21 cellular contexts compared by ENCODE assay signal in the genomic region with DNA sequence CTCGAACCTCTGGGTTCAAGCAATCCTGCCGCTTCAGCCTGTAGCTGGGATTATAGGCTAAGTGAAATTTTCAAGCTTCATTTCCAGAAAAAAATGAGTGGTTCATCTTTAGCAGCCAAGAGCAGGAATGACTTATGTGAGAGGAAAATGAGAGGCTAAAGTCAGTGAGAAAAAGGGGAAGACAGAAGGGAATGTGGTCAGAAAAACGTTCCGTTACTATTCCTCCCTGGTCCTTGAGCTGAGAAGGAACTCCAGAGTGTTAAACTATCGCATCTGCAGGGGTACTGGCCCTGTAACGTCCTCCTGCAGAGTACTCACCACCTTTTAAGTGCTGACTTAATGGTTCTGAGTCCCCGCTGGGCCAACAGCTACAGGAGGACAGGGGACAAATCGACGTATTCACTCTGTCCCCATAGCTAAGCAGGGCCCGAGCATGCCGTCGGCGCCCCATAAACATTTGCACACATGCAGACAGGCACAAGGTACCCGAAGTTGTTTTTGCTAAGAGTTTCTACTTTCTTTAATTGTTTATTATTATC.
"Had no signal": no experiment of that assay in that cellular context is flagged by ENCODE, and none has a peak within 500 bp of the region (broad histone marks: within the 10 kb centered on the region; RNA-seq: fewer than 3 reads in every experiment).

No MANE protein-coding gene starts in this region.

- H3K4me3 Mint-ChIP-seq: activated CD8-positive, alpha-beta T cell treated with anti-CD3 and anti-CD28 coated beads, Interleukin-2, amount 10 ng/mL, durations not matched to agents 7 days and 5 days; activated naive CD8-positive, alpha-beta T cell treated with anti-CD3 and anti-CD28 coated beads for 36 hours; activated T-helper 17 cell treated with anti-CD3 and anti-CD28 coated beads, Interleukin-2, amount 50 U/mL, for 72 hours; nephron; T-cell; T-helper 2 cell treated with Interferon-gamma antibody and Interleukin-4, amounts not matched to agents 5 μg/mL and 100 μg/mL, for 36 hours had no signal

- H2AFZ ChIP-seq: hepatocyte had no signal

- H3K4me2 ChIP-seq: hepatocyte had no signal

- H3K27me3 ChIP-seq: hepatocyte, pancreas, right atrium auricular region, upper lobe of right lung had no signal

- H3K9me3 ChIP-seq: left ventricle myocardium inferior, pancreas, psoas muscle, right atrium auricular region, upper lobe of right lung had no signal

- H3K27ac ChIP-seq: hepatocyte, pancreas, psoas muscle, right atrium auricular region, upper lobe of right lung, WERI-Rb-1 had no signal

- DNase-seq: activated CD4-positive, alpha-beta T cell treated with anti-CD3 and anti-CD28 coated beads for 1 hour; activated CD4-positive, alpha-beta T cell treated with anti-CD3 and anti-CD28 coated beads, Interleukin-2, amount 50 U/mL, for 1 hour; activated CD8-positive, alpha-beta T cell treated with anti-CD3 and anti-CD28 coated beads, Interleukin-2, amount 10 ng/mL, durations not matched to agents 7 days and 5 days; activated naive CD8-positive, alpha-beta T cell treated with anti-CD3 and anti-CD28 coated beads for 36 hours; activated T-cell treated with anti-CD3 and anti-CD28 coated beads, Interleukin-2, amount 50 U/mL, for 1 hour; erythroblast; foreskin fibroblast; left ventricle myocardium inferior; pancreas; psoas muscle; stimulated activated CD4-positive, alpha-beta T cell treated with anti-CD3 and anti-CD28 coated beads, Interleukin-12 subunit alpha, Interleukin-12 subunit beta, amount 100 ng/mL, for 4 hours; stimulated activated CD4-positive, alpha-beta T cell treated with anti-CD3 and anti-CD28 coated beads, Interleukin-4, amount 100 ng/mL, for 4 hours; stimulated activated naive CD8-positive, alpha-beta T cell treated with anti-CD3 and anti-CD28 coated beads, Interleukin-15, Interleukin-2, amounts not matched to agents 100 U/mL and 50 U/mL, for 24 hours; T-cell; upper lobe of right lung; WERI-Rb-1 had no signal

- H3K36me3 Mint-ChIP-seq: activated naive CD8-positive, alpha-beta T cell treated with anti-CD3 and anti-CD28 coated beads for 36 hours; T-cell had no signal

- H3K9me3 Mint-ChIP-seq: activated naive CD8-positive, alpha-beta T cell treated with anti-CD3 and anti-CD28 coated beads for 36 hours; activated T-helper 17 cell treated with anti-CD3 and anti-CD28 coated beads, Interleukin-2, amount 50 U/mL, for 72 hours; nephron; T-cell; T-helper 2 cell treated with Interferon-gamma antibody and Interleukin-4, amounts not matched to agents 5 μg/mL and 100 μg/mL, for 36 hours had no signal

- H3K4me3 ChIP-seq: hepatocyte, left ventricle myocardium inferior, pancreas, psoas muscle, right atrium auricular region, upper lobe of right lung had no signal

- H3K4me1 ChIP-seq: pancreas, psoas muscle had no signal

- H3K4me1 Mint-ChIP-seq: activated T-helper 17 cell treated with anti-CD3 and anti-CD28 coated beads, Interleukin-2, amount 50 U/mL, for 72 hours had no signal

- ATAC-seq: activated CD8-positive, alpha-beta T cell treated with anti-CD3 and anti-CD28 coated beads, Interleukin-2, amount 10 ng/mL, durations not matched to agents 7 days and 5 days; activated T-helper 17 cell treated with anti-CD3 and anti-CD28 coated beads, Interleukin-2, amount 50 U/mL, for 72 hours; pancreas; psoas muscle; stimulated activated naive CD8-positive, alpha-beta T cell treated with anti-CD3 and anti-CD28 coated beads, Interleukin-15, Interleukin-2, amounts not matched to agents 100 U/mL and 50 U/mL, for 24 hours; T-cell; upper lobe of right lung had no signal

- H3K36me3 ChIP-seq: pancreas, right atrium auricular region, upper lobe of right lung, WERI-Rb-1 had no signal

- H3K79me2 ChIP-seq: hepatocyte had no signal

- H3K27ac Mint-ChIP-seq: activated CD8-positive, alpha-beta T cell treated with anti-CD3 and anti-CD28 coated beads, Interleukin-2, amount 10 ng/mL, durations not matched to agents 7 days and 5 days; activated naive CD8-positive, alpha-beta T cell treated with anti-CD3 and anti-CD28 coated beads for 36 hours; activated T-helper 17 cell treated with anti-CD3 and anti-CD28 coated beads, Interleukin-2, amount 50 U/mL, for 72 hours; nephron; T-cell; T-helper 2 cell treated with Interferon-gamma antibody and Interleukin-4, amounts not matched to agents 5 μg/mL and 100 μg/mL, for 36 hours had no signal
